ENCODE assay signal across 11 cellular contexts in genomic region chr7:4715385-4715770, GRCh38. TPM values are rescaled to one million over a fixed set of nuclear protein-coding genes. Genes with fewer than 3 reads are reported as not detected.
A peak's percentile ranks its signal among the peaks of the same experiment; 100 is the strongest.
DNase-seq lines count a peak whose midpoint lies in the region; ATAC-seq, FAIRE-seq and TF ChIP-seq lines count a peak whose summit lies in the region.
"Had no signal": no experiment of that assay in that cellular context is flagged by ENCODE, and none has a peak within 500 bp of the region (broad histone marks: within the 10 kb centered on the region; RNA-seq: fewer than 3 reads in every experiment).

No MANE protein-coding gene starts in this region.

- H3K27me3 ChIP-seq in CD8-positive, alpha-beta memory T cell (ENCODE audit: insufficient read depth, low read length, poor library complexity, severe bottlenecking): no peaks in the 10 kb centered on the region
- no peaks in the 10 kb centered on the region for H3K27me3 ChIP-seq in cardiac muscle cell
- H3K27me3 ChIP-seq in gastrocnemius medialis: no peaks in the 10 kb centered on the region

- no peak for DNase-seq in CD8-positive, alpha-beta memory T cell
- DNase-seq in activated naive CD8-positive, alpha-beta T cell treated with anti-CD3 and anti-CD28 coated beads, Interleukin-2, amount 50 U/mL, for 24 hours: no peak
- DNase-seq in cardiac muscle cell (ENCODE audit: low read depth in 1 of 2, low spot score in 1 of 2): peak; percentile 70 to 94
- DNase-seq in gastrocnemius medialis: peak; percentile 84 to 89
- DNase-seq in D721Med (ENCODE audit: insufficient read length, low spot score): no peak
- DNase-seq in NCI-H1930 (lab: John Stamatoyannopoulos, UW): no peak
- DNase-seq in activated T-helper 1 cell treated with anti-CD3 and anti-CD28 coated beads, Interleukin-12 subunit alpha, Interleukin-12 subunit beta, Interleukin-2, Interleukin-4 antibody, amounts not matched to agents 30 ng/mL and 10 ng/mL and 1 ng/mL, durations not matched to agents 14 hours and 24 hours and 36 hours (ENCODE audit: low spot score): no peak
- DNase-seq: activated CD8-positive, alpha-beta memory T cell treated with anti-CD3 and anti-CD28 coated beads for 24 hours; GDM1; NCI-H1436 had no signal

- no peak overlapping the region for H3K4me3 Mint-ChIP-seq in CD8-positive, alpha-beta memory T cell
- H3K4me3 Mint-ChIP-seq in activated naive CD8-positive, alpha-beta T cell treated with anti-CD3 and anti-CD28 coated beads, Interleukin-2, amount 50 U/mL, for 24 hours: no peak overlapping the region
- no peak overlapping the region for H3K4me3 Mint-ChIP-seq in activated T-helper 1 cell treated with anti-CD3 and anti-CD28 coated beads, Interleukin-12 subunit alpha, Interleukin-12 subunit beta, Interleukin-2, Interleukin-4 antibody, amounts not matched to agents 30 ng/mL and 10 ng/mL and 1 ng/mL, durations not matched to agents 14 hours and 24 hours and 36 hours

- H3K4me3 ChIP-seq in CD8-positive, alpha-beta memory T cell (ENCODE audit: low read length): no peak overlapping the region
- H3K4me3 ChIP-seq in cardiac muscle cell: no peak overlapping the region
- H3K4me3 ChIP-seq in gastrocnemius medialis: peak overlapping the region; percentile 35 to 47 (median 40)

- intact Hi-C loops in gastrocnemius medialis (cut with DNase I; ENCODE audit: low total_unique reads): loop anchor here (1.0 kb wide), 3 partner anchors 20 to 24 kb away; no protein-coding TSS in a partner anchor
- intact Hi-C loops in activated T-helper 1 cell treated with anti-CD3 and anti-CD28 coated beads, Interleukin-12 subunit alpha, Interleukin-12 subunit beta, Interleukin-2, Interleukin-4 antibody, amounts not matched to agents 30 ng/mL and 10 ng/mL and 1 ng/mL, durations not matched to agents 14 hours and 24 hours and 36 hours (cut with micrococcal nuclease): no loop called here

- TF ChIP-seq POLR2A in gastrocnemius medialis (IDR thresholded peaks at IDR 0.05): peak in 1 of 2 donors; percentile 47

- H3K4me1 Mint-ChIP-seq in CD8-positive, alpha-beta memory T cell: peaks cover 63 to 88% (median 78%) of the 10 kb centered on the region in 3 donors
- H3K4me1 Mint-ChIP-seq in activated naive CD8-positive, alpha-beta T cell treated with anti-CD3 and anti-CD28 coated beads, Interleukin-2, amount 50 U/mL, for 24 hours: peaks cover 54% of the 10 kb centered on the region
- H3K4me1 Mint-ChIP-seq in activated T-helper 1 cell treated with anti-CD3 and anti-CD28 coated beads, Interleukin-12 subunit alpha, Interleukin-12 subunit beta, Interleukin-2, Interleukin-4 antibody, amounts not matched to agents 30 ng/mL and 10 ng/mL and 1 ng/mL, durations not matched to agents 14 hours and 24 hours and 36 hours (ENCODE audit: low read depth): peaks cover 44% of the 10 kb centered on the region

- in situ Hi-C loops in gastrocnemius medialis (cut with MboI; ENCODE audit: low sequenced_read_pairs in 4 of 4): no loop called here

- no peaks in the 10 kb centered on the region for H3K9me3 Mint-ChIP-seq in CD8-positive, alpha-beta memory T cell
- H3K9me3 Mint-ChIP-seq in activated naive CD8-positive, alpha-beta T cell treated with anti-CD3 and anti-CD28 coated beads, Interleukin-2, amount 50 U/mL, for 24 hours: no peaks in the 10 kb centered on the region
- H3K9me3 Mint-ChIP-seq in activated T-helper 1 cell treated with anti-CD3 and anti-CD28 coated beads, Interleukin-12 subunit alpha, Interleukin-12 subunit beta, Interleukin-2, Interleukin-4 antibody, amounts not matched to agents 30 ng/mL and 10 ng/mL and 1 ng/mL, durations not matched to agents 14 hours and 24 hours and 36 hours: no peaks in the 10 kb centered on the region

- no peak for ATAC-seq in activated naive CD8-positive, alpha-beta T cell treated with anti-CD3 and anti-CD28 coated beads, Interleukin-2, amount 50 U/mL, for 24 hours
- ATAC-seq in gastrocnemius medialis (peak; percentile 86 to 96), HG02610 (IDR thresholded peaks at IDR 0.05; ENCODE audit: unreplicated experiment) (no peak)

- H3K27me3 Mint-ChIP-seq in CD8-positive, alpha-beta memory T cell: peaks cover 0 to 3% of the 10 kb centered on the region in 2 donors
- H3K27me3 Mint-ChIP-seq in activated naive CD8-positive, alpha-beta T cell treated with anti-CD3 and anti-CD28 coated beads, Interleukin-2, amount 50 U/mL, for 24 hours: no peaks in the 10 kb centered on the region
- no peaks in the 10 kb centered on the region for H3K27me3 Mint-ChIP-seq in activated T-helper 1 cell treated with anti-CD3 and anti-CD28 coated beads, Interleukin-12 subunit alpha, Interleukin-12 subunit beta, Interleukin-2, Interleukin-4 antibody, amounts not matched to agents 30 ng/mL and 10 ng/mL and 1 ng/mL, durations not matched to agents 14 hours and 24 hours and 36 hours (ENCODE audit: insufficient read depth)

- H3K36me3 ChIP-seq in CD8-positive, alpha-beta memory T cell (ENCODE audit: insufficient read depth, low read length): no peaks in the 10 kb centered on the region
- H3K36me3 ChIP-seq in cardiac muscle cell (no peaks in the 10 kb centered on the region), gastrocnemius medialis (no peaks in the 10 kb centered on the region)

- H3K27ac ChIP-seq in CD8-positive, alpha-beta memory T cell (ENCODE audit: low read depth, low read length): no peak overlapping the region
- H3K27ac ChIP-seq in cardiac muscle cell: peak overlapping the region; percentile 83
- H3K27ac ChIP-seq in gastrocnemius medialis: peak overlapping the region; percentile 74 to 85 (median 83)

- FAIRE-seq in D721Med (lab: Jason Lieb, UNC): no peak

- peak overlapping the region in 7 of 8 donors; percentile 2 to 72 (median 20) for H3K27ac Mint-ChIP-seq in CD8-positive, alpha-beta memory T cell
- peak overlapping the region; percentile 57 for H3K27ac Mint-ChIP-seq in activated naive CD8-positive, alpha-beta T cell treated with anti-CD3 and anti-CD28 coated beads, Interleukin-2, amount 50 U/mL, for 24 hours
- H3K27ac Mint-ChIP-seq in activated T-helper 1 cell treated with anti-CD3 and anti-CD28 coated beads, Interleukin-12 subunit alpha, Interleukin-12 subunit beta, Interleukin-2, Interleukin-4 antibody, amounts not matched to agents 30 ng/mL and 10 ng/mL and 1 ng/mL, durations not matched to agents 14 hours and 24 hours and 36 hours: no peak overlapping the region

- POLR2A ChIA-PET in CD8-positive, alpha-beta memory T cell (lab: Charles Lee): no interaction called here

- CTCF ChIA-PET in CD8-positive, alpha-beta memory T cell (lab: Charles Lee): no interaction called here

- peaks cover 0 to 54% (median 7%) of the 10 kb centered on the region in 3 donors for H3K36me3 Mint-ChIP-seq in CD8-positive, alpha-beta memory T cell
- H3K36me3 Mint-ChIP-seq in activated naive CD8-positive, alpha-beta T cell treated with anti-CD3 and anti-CD28 coated beads, Interleukin-2, amount 50 U/mL, for 24 hours (ENCODE audit: low read depth): peaks cover 16% of the 10 kb centered on the region
- H3K36me3 Mint-ChIP-seq in activated T-helper 1 cell treated with anti-CD3 and anti-CD28 coated beads, Interleukin-12 subunit alpha, Interleukin-12 subunit beta, Interleukin-2, Interleukin-4 antibody, amounts not matched to agents 30 ng/mL and 10 ng/mL and 1 ng/mL, durations not matched to agents 14 hours and 24 hours and 36 hours (ENCODE audit: low read depth): peaks cover 16% of the 10 kb centered on the region

- peaks cover 8% of the 10 kb centered on the region for H3K4me1 ChIP-seq in CD8-positive, alpha-beta memory T cell (ENCODE audit: insufficient read depth, low read length)
- H3K4me1 ChIP-seq in cardiac muscle cell (ENCODE audit: low read depth) (peaks cover 6% of the 10 kb centered on the region), gastrocnemius medialis (peaks cover 41 to 50% of the 10 kb centered on the region in 2 donors)

- H3K9me3 ChIP-seq in CD8-positive, alpha-beta memory T cell (ENCODE audit: low read length): no peaks in the 10 kb centered on the region
- no peaks in the 10 kb centered on the region for H3K9me3 ChIP-seq in cardiac muscle cell (ENCODE audit: low read depth)
- no peaks in the 10 kb centered on the region for H3K9me3 ChIP-seq in gastrocnemius medialis

- TF ChIP-seq CTCF in cardiac muscle cell (IDR thresholded peaks at IDR 0.05; ENCODE audit: low read depth, low read length): no peak
- TF ChIP-seq CTCF in gastrocnemius medialis (IDR thresholded peaks at IDR 0.05 in 4 of 5, conservative IDR thresholded peaks at IDR 0.05 in 1 of 5): no peak
- TF ChIP-seq CTCF in D721Med (IDR thresholded peaks at IDR 0.05; ENCODE audit: insufficient read depth, missing control alignments): no peak

RNA-seq across cellular contexts. Expression of gene FOXK1, which starts 33.3 kb away (rescaled TPM):
- 10 to 100 TPM; 35.6 to 38.4 TPM for total RNA-seq in CD8-positive, alpha-beta memory T cell
- polyA plus RNA-seq in CD8-positive, alpha-beta memory T cell: 4.5 TPM
- total RNA-seq in cardiac muscle cell: 26.8 and 55.0 TPM in 2 replicates
- polyA plus RNA-seq in cardiac muscle cell: 8.7 and 14.4 TPM in 2 replicates
- total RNA-seq in gastrocnemius medialis: 10 to 100 TPM in 3 of 4 donors, 1 to 10 TPM in 1; 9.8 to 43.6 (median 18.8) TPM
- 37.7 and 37.9 TPM in 2 replicates for total RNA-seq in activated T-helper 1 cell treated with anti-CD3 and anti-CD28 coated beads, Interleukin-12 subunit alpha, Interleukin-12 subunit beta, Interleukin-2, Interleukin-4 antibody, amounts not matched to agents 30 ng/mL and 10 ng/mL and 1 ng/mL, durations not matched to agents 14 hours and 24 hours and 36 hours

Comparison
In these comparisons a context has a peak if more than half of its experiments do, and no peak if none do; other contexts are left out.
1. DNase-seq: peak in cardiac muscle cell (2 of 2) and gastrocnemius medialis (2 of 2); none in CD8-positive, alpha-beta memory T cell (0 of 5), activated naive CD8-positive, alpha-beta T cell treated with anti-CD3 and anti-CD28 coated beads, Interleukin-2, amount 50 U/mL, for 24 hours (single experiment), D721Med (single experiment), NCI-H1930 (0 of 2) and activated T-helper 1 cell treated with anti-CD3 and anti-CD28 coated beads, Interleukin-12 subunit alpha, Interleukin-12 subunit beta, Interleukin-2, Interleukin-4 antibody, amounts not matched to agents 30 ng/mL and 10 ng/mL and 1 ng/mL, durations not matched to agents 14 hours and 24 hours and 36 hours (single experiment).
2. H3K4me3 ChIP-seq: peak in gastrocnemius medialis (4 of 4); none in CD8-positive, alpha-beta memory T cell (single experiment) and cardiac muscle cell (single experiment).
3. ATAC-seq: peak in gastrocnemius medialis (2 of 2); none in activated naive CD8-positive, alpha-beta T cell treated with anti-CD3 and anti-CD28 coated beads, Interleukin-2, amount 50 U/mL, for 24 hours (single experiment) and HG02610 (single experiment).